Comparison of ENCODE assay signal across 8 cellular contexts in genomic region chr1:156193488-156194299, GRCh38. TPM values are rescaled to one million over a fixed set of nuclear protein-coding genes. Genes with fewer than 3 reads are reported as not detected.
DNase-seq lines count a peak whose midpoint lies in the region; ATAC-seq lines count a peak whose summit lies in the region.

TSS of gene SLC25A44 (plus strand) at chr1:156194104. CDS start at chr1:156199848, 5,744 bp downstream.

- H3K4me1 Mint-ChIP-seq in CD4-positive, CD25-positive, alpha-beta regulatory T cell = peaks cover 11 to 57% (median 27%) of the 10 kb centered on the region in 4 donors
- peaks cover 55% of the 10 kb centered on the region for H3K4me1 Mint-ChIP-seq in dendritic cell treated with granulocyte-macrophage colony-stimulating factor and Interleukin-4, amounts not matched to agents 40 ng/mL and 50 ng/mL, for 4 days (ENCODE audit: low read depth)

- peaks cover 0 to 2% (median 0%) of the 10 kb centered on the region in 7 donors for H3K9me3 Mint-ChIP-seq in CD4-positive, CD25-positive, alpha-beta regulatory T cell
- no peaks in the 10 kb centered on the region for H3K9me3 Mint-ChIP-seq in dendritic cell treated with granulocyte-macrophage colony-stimulating factor and Interleukin-4, amounts not matched to agents 40 ng/mL and 50 ng/mL, for 4 days

- H3K9me3 ChIP-seq in CD4-positive, CD25-positive, alpha-beta regulatory T cell (ENCODE audit: control insufficient read depth in 2 of 2, low read length in 2 of 2) = no peaks in the 10 kb centered on the region

- peak; percentile 98 to 99 for ATAC-seq in CD4-positive, CD25-positive, alpha-beta regulatory T cell (ENCODE audit: low read depth in 2 of 2)
- ATAC-seq in GM19395 (IDR thresholded peaks at IDR 0.05; ENCODE audit: unreplicated experiment) (peak; percentile 91), HG03565 (IDR thresholded peaks at IDR 0.05; ENCODE audit: unreplicated experiment) (peak; percentile 95), left lobe of liver (peak; percentile 89)

- H3K27ac ChIP-seq in CD4-positive, CD25-positive, alpha-beta regulatory T cell (ENCODE audit: insufficient read depth, low read length, poor library complexity, severe bottlenecking) = peak within 1 kb of the TSS; percentile 78

- peaks cover 11% of the 10 kb centered on the region for H3K36me3 Mint-ChIP-seq in CD4-positive, CD25-positive, alpha-beta regulatory T cell
- H3K36me3 Mint-ChIP-seq in dendritic cell treated with granulocyte-macrophage colony-stimulating factor and Interleukin-4, amounts not matched to agents 40 ng/mL and 50 ng/mL, for 4 days (ENCODE audit: low read depth) = peaks cover 34% of the 10 kb centered on the region

- peak within 1 kb of the TSS; percentile 97 to 98 (median 98) for H3K27ac Mint-ChIP-seq in CD4-positive, CD25-positive, alpha-beta regulatory T cell
- peak within 1 kb of the TSS; percentile 89 for H3K27ac Mint-ChIP-seq in dendritic cell treated with granulocyte-macrophage colony-stimulating factor and Interleukin-4, amounts not matched to agents 40 ng/mL and 50 ng/mL, for 4 days

- peak within 1 kb of the TSS; percentile 92 to 99 (median 96) for H3K4me3 Mint-ChIP-seq in CD4-positive, CD25-positive, alpha-beta regulatory T cell
- peak within 1 kb of the TSS; percentile 96 for H3K4me3 Mint-ChIP-seq in dendritic cell treated with granulocyte-macrophage colony-stimulating factor and Interleukin-4, amounts not matched to agents 40 ng/mL and 50 ng/mL, for 4 days

- H3K27me3 Mint-ChIP-seq in CD4-positive, CD25-positive, alpha-beta regulatory T cell = peaks cover 5% of the 10 kb centered on the region
- H3K27me3 Mint-ChIP-seq in dendritic cell treated with granulocyte-macrophage colony-stimulating factor and Interleukin-4, amounts not matched to agents 40 ng/mL and 50 ng/mL, for 4 days = no peaks in the 10 kb centered on the region

- H3K4me3 ChIP-seq in CD4-positive, CD25-positive, alpha-beta regulatory T cell (ENCODE audit: low read depth, low read length) = peak within 1 kb of the TSS; percentile 95

- H3K4me1 ChIP-seq in CD4-positive, CD25-positive, alpha-beta regulatory T cell (ENCODE audit: control insufficient read depth, insufficient read depth, low read length, poor library complexity, severe bottlenecking) = peaks cover 23% of the 10 kb centered on the region

- intact Hi-C loops in dendritic cell treated with granulocyte-macrophage colony-stimulating factor and Interleukin-4, amounts not matched to agents 40 ng/mL and 50 ng/mL, for 4 days (cut with micrococcal nuclease) = loop anchor here (1.0 to 2.0 kb wide), 2 partner anchors 19 to 47 kb away; partner anchors contain the start of gene PMF1

- peaks cover 5% of the 10 kb centered on the region for H3K36me3 ChIP-seq in CD4-positive, CD25-positive, alpha-beta regulatory T cell (ENCODE audit: control insufficient read depth, insufficient read depth, low read length)

- H3K27me3 ChIP-seq in CD4-positive, CD25-positive, alpha-beta regulatory T cell (ENCODE audit: control insufficient read depth, insufficient read depth, low read length) = no peaks in the 10 kb centered on the region

- DNase-seq in CD4-positive, CD25-positive, alpha-beta regulatory T cell = peak; percentile 96 to 99 (median 99)
- DNase-seq in NCI-H774 (lab: John Stamatoyannopoulos, UW) (peak; percentile 99), left lobe of liver (ENCODE audit: low spot score) (peak; percentile 98)
- DNase-seq in activated CD4-positive, alpha-beta T cell treated with anti-CD3 and anti-CD28 coated beads, Interleukin-2, amount 50 U/mL, for 4 hours = peak; percentile 95 to 96
- peak; percentile 95 for DNase-seq in stimulated activated CD4-positive, alpha-beta T cell treated with anti-CD3 and anti-CD28 coated beads, Interleukin-2, amount 100 ng/mL, for 4 hours (ENCODE audit: low read depth)

RNA-seq across cellular contexts. Expression of gene SLC25A44, which starts in this region (rescaled TPM):
- total RNA-seq in CD4-positive, CD25-positive, alpha-beta regulatory T cell = 21.3 TPM
- 10 to 100 TPM in 3 of 4 donors, 1 to 10 TPM in 1; 8.2 to 17.5 (median 12.7) TPM for polyA plus RNA-seq in CD4-positive, CD25-positive, alpha-beta regulatory T cell
- total RNA-seq in left lobe of liver = 25.4 TPM

Comparison
In these comparisons a context has a peak if more than half of its experiments do, and no peak if none do; other contexts are left out.
1. Peak in every context shown above with its lines: DNase-seq, ATAC-seq, H3K4me3 ChIP-seq and H3K27ac ChIP-seq.